1 cellular context compared by ENCODE assay signal in the genomic region with DNA sequence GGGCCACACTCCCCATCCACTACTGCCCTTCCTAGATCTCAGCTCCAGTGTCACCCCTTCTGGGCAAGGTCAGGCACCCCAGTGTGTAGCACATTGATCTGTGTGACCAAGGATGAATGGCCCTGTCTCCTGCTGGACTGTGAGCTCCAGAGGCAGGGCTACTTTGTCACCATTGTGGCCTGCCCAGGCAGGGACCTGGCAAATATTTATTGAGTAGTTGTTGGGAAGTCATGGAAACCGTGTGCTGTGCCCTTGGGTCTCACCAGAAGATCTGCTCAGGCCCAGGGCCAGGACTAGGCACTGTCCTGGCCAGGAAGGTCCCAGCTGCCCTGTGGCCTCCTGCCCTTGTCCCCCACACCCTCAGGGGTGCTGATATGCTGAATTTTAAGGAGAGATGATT.
TF ChIP-seq lines count a peak whose summit lies in the region.

No MANE protein-coding gene starts in this region.

TF ChIP-seq in HepG2, 621 proteins besides CTCF, POLR2A, EP300 and RAD21 (continued from another document and continues in another):
- TF ChIP-seq, protein P1, sequence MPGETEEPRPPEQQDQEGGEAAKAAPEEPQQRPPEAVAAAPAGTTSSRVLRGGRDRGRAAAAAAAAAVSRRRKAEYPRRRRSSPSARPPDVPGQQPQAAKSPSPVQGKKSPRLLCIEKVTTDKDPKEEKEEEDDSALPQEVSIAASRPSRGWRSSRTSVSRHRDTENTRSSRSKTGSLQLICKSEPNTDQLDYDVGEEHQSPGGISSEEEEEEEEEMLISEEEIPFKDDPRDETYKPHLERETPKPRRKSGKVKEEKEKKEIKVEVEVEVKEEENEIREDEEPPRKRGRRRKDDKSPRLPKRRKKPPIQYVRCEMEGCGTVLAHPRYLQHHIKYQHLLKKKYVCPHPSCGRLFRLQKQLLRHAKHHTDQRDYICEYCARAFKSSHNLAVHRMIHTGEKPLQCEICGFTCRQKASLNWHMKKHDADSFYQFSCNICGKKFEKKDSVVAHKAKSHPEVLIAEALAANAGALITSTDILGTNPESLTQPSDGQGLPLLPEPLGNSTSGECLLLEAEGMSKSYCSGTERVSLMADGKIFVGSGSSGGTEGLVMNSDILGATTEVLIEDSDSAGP (CRISPR knock-in tag; IDR thresholded peaks at IDR 0.05; ENCODE audit: borderline replicate concordance), result peak; percentile 57
- TF ChIP-seq SCMH1 (CRISPR knock-in tag; IDR thresholded peaks at IDR 0.05; ENCODE audit: borderline replicate concordance) (no peak), ZNF841 (CRISPR knock-in tag; IDR thresholded peaks at IDR 0.05; ENCODE audit: borderline replicate concordance) (no peak), SNAI1 (CRISPR knock-in tag; IDR thresholded peaks at IDR 0.05; ENCODE audit: borderline replicate concordance) (no peak), ZSCAN30 (CRISPR knock-in tag; IDR thresholded peaks at IDR 0.05) (no peak), SP1 (IDR thresholded peaks at IDR 0.05) (no peak), SP1 (CRISPR knock-in tag; IDR thresholded peaks at IDR 0.05) (no peak), ZFP90 (CRISPR knock-in tag; IDR thresholded peaks at IDR 0.05; ENCODE audit: borderline replicate concordance) (no peak), ZKSCAN5 (CRISPR knock-in tag; IDR thresholded peaks at IDR 0.05) (no peak), ZSCAN29 (CRISPR knock-in tag; conservative IDR thresholded peaks at IDR 0.05) (no peak), PAX8 (CRISPR knock-in tag; IDR thresholded peaks at IDR 0.05; ENCODE audit: borderline replicate concordance) (no peak), ZFP82 (CRISPR knock-in tag; IDR thresholded peaks at IDR 0.05; ENCODE audit: borderline replicate concordance) (no peak), NFRKB (IDR thresholded peaks at IDR 0.05) (no peak), STAG1 (CRISPR knock-in tag; IDR thresholded peaks at IDR 0.05) (peak; percentile 8; the same call in 1 of the 2 replicates), MYC (CRISPR knock-in tag; IDR thresholded peaks at IDR 0.05; ENCODE audit: borderline replicate concordance) (peak; percentile 34; the same call in 1 of the 2 replicates), SIX1 (CRISPR knock-in tag; IDR thresholded peaks at IDR 0.05; ENCODE audit: borderline replicate concordance) (no peak), RXRA (CRISPR knock-in tag; IDR thresholded peaks at IDR 0.05) (peak; percentile 86), MEF2D (CRISPR knock-in tag; IDR thresholded peaks at IDR 0.05) (no peak), ZNF224 (CRISPR knock-in tag; IDR thresholded peaks at IDR 0.05) (no peak), ARNT2 (CRISPR knock-in tag; IDR thresholded peaks at IDR 0.05; ENCODE audit: low read depth) (no peak), IKZF4 (CRISPR knock-in tag; IDR thresholded peaks at IDR 0.05; ENCODE audit: borderline replicate concordance, low read depth, not compliant biosample characterization) (no peak), ZNF644 (CRISPR knock-in tag; IDR thresholded peaks at IDR 0.05; ENCODE audit: low read depth) (peak; percentile 86), ZFYVE20 (CRISPR knock-in tag; IDR thresholded peaks at IDR 0.05; ENCODE audit: borderline replicate concordance, low read depth) (no peak), ZNF589 (CRISPR knock-in tag; conservative IDR thresholded peaks at IDR 0.05) (no peak)
- TF ChIP-seq, protein P2, sequence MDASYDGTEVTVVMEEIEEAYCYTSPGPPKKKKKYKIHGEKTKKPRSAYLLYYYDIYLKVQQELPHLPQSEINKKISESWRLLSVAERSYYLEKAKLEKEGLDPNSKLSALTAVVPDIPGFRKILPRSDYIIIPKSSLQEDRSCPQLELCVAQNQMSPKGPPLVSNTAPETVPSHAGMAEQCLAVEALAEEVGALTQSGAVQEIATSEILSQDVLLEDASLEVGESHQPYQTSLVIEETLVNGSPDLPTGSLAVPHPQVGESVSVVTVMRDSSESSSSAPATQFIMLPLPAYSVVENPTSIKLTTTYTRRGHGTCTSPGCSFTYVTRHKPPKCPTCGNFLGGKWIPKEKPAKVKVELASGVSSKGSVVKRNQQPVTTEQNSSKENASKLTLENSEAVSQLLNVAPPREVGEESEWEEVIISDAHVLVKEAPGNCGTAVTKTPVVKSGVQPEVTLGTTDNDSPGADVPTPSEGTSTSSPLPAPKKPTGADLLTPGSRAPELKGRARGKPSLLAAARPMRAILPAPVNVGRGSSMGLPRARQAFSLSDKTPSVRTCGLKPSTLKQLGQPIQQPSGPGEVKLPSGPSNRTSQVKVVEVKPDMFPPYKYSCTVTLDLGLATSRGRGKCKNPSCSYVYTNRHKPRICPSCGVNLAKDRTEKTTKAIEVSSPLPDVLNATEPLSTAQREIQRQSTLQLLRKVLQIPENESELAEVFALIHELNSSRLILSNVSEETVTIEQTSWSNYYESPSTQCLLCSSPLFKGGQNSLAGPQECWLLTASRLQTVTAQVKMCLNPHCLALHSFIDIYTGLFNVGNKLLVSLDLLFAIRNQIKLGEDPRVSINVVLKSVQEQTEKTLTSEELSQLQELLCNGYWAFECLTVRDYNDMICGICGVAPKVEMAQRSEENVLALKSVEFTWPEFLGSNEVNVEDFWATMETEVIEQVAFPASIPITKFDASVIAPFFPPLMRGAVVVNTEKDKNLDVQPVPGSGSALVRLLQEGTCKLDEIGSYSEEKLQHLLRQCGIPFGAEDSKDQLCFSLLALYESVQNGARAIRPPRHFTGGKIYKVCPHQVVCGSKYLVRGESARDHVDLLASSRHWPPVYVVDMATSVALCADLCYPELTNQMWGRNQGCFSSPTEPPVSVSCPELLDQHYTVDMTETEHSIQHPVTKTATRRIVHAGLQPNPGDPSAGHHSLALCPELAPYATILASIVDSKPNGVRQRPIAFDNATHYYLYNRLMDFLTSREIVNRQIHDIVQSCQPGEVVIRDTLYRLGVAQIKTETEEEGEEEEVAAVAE (CRISPR knock-in tag; IDR thresholded peaks at IDR 0.05; ENCODE audit: borderline replicate concordance), result no peak
- TF ChIP-seq, protein P3, sequence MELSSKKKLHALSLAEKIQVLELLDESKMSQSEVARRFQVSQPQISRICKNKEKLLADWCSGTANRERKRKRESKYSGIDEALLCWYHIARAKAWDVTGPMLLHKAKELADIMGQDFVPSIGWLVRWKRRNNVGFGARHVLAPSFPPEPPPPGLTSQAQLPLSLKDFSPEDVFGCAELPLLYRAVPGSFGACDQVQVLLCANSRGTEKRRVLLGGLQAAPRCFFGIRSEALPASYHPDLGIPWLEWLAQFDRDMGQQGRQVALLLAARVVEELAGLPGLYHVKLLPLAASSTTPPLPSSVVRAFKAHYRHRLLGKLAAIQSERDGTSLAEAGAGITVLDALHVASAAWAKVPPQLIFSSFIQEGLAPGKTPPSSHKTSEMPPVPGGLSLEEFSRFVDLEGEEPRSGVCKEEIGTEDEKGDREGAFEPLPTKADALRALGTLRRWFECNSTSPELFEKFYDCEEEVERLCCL (CRISPR knock-in tag; IDR thresholded peaks at IDR 0.05; ENCODE audit: borderline replicate concordance), result no peak
- TF ChIP-seq, protein P4, sequence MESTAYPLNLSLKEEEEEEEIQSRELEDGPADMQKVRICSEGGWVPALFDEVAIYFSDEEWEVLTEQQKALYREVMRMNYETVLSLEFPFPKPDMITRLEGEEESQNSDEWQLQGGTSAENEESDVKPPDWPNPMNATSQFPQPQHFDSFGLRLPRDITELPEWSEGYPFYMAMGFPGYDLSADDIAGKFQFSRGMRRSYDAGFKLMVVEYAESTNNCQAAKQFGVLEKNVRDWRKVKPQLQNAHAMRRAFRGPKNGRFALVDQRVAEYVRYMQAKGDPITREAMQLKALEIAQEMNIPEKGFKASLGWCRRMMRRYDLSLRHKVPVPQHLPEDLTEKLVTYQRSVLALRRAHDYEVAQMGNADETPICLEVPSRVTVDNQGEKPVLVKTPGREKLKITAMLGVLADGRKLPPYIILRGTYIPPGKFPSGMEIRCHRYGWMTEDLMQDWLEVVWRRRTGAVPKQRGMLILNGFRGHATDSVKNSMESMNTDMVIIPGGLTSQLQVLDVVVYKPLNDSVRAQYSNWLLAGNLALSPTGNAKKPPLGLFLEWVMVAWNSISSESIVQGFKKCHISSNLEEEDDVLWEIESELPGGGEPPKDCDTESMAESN (CRISPR knock-in tag; conservative IDR thresholded peaks at IDR 0.05), result 0 out of 2 replicates have a peak, but pooled peaks have one; percentile 46
- TF ChIP-seq, protein P5, sequence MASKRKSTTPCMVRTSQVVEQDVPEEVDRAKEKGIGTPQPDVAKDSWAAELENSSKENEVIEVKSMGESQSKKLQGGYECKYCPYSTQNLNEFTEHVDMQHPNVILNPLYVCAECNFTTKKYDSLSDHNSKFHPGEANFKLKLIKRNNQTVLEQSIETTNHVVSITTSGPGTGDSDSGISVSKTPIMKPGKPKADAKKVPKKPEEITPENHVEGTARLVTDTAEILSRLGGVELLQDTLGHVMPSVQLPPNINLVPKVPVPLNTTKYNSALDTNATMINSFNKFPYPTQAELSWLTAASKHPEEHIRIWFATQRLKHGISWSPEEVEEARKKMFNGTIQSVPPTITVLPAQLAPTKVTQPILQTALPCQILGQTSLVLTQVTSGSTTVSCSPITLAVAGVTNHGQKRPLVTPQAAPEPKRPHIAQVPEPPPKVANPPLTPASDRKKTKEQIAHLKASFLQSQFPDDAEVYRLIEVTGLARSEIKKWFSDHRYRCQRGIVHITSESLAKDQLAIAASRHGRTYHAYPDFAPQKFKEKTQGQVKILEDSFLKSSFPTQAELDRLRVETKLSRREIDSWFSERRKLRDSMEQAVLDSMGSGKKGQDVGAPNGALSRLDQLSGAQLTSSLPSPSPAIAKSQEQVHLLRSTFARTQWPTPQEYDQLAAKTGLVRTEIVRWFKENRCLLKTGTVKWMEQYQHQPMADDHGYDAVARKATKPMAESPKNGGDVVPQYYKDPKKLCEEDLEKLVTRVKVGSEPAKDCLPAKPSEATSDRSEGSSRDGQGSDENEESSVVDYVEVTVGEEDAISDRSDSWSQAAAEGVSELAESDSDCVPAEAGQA (IDR thresholded peaks at IDR 0.05; ENCODE audit: low read depth), result no peak
- TF ChIP-seq, protein P5 (CRISPR knock-in tag; IDR thresholded peaks at IDR 0.05; ENCODE audit: borderline replicate concordance), result no peak
- TF ChIP-seq, protein P6, sequence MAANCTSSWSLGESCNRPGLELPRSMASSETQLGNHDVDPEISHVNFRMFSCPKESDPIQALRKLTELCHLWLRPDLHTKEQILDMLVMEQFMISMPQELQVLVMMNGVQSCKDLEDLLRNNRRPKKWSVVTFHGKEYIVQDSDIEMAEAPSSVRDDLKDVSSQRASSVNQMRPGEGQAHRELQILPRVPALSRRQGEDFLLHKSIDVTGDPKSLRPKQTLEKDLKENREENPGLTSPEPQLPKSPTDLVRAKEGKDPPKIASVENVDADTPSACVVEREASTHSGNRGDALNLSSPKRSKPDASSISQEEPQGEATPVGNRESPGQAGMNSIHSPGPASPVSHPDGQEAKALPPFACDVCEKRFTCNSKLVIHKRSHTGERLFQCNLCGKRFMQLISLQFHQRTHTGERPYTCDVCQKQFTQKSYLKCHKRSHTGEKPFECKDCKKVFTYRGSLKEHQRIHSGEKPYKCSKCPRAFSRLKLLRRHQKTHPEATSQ (CRISPR knock-in tag; IDR thresholded peaks at IDR 0.05; ENCODE audit: borderline replicate concordance), result no peak
- TF ChIP-seq, protein P7, sequence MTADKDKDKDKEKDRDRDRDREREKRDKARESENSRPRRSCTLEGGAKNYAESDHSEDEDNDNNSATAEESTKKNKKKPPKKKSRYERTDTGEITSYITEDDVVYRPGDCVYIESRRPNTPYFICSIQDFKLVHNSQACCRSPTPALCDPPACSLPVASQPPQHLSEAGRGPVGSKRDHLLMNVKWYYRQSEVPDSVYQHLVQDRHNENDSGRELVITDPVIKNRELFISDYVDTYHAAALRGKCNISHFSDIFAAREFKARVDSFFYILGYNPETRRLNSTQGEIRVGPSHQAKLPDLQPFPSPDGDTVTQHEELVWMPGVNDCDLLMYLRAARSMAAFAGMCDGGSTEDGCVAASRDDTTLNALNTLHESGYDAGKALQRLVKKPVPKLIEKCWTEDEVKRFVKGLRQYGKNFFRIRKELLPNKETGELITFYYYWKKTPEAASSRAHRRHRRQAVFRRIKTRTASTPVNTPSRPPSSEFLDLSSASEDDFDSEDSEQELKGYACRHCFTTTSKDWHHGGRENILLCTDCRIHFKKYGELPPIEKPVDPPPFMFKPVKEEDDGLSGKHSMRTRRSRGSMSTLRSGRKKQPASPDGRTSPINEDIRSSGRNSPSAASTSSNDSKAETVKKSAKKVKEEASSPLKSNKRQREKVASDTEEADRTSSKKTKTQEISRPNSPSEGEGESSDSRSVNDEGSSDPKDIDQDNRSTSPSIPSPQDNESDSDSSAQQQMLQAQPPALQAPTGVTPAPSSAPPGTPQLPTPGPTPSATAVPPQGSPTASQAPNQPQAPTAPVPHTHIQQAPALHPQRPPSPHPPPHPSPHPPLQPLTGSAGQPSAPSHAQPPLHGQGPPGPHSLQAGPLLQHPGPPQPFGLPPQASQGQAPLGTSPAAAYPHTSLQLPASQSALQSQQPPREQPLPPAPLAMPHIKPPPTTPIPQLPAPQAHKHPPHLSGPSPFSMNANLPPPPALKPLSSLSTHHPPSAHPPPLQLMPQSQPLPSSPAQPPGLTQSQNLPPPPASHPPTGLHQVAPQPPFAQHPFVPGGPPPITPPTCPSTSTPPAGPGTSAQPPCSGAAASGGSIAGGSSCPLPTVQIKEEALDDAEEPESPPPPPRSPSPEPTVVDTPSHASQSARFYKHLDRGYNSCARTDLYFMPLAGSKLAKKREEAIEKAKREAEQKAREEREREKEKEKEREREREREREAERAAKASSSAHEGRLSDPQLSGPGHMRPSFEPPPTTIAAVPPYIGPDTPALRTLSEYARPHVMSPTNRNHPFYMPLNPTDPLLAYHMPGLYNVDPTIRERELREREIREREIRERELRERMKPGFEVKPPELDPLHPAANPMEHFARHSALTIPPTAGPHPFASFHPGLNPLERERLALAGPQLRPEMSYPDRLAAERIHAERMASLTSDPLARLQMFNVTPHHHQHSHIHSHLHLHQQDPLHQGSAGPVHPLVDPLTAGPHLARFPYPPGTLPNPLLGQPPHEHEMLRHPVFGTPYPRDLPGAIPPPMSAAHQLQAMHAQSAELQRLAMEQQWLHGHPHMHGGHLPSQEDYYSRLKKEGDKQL (CRISPR knock-in tag; IDR thresholded peaks at IDR 0.05; ENCODE audit: low read depth), result no peak
